8 cellular contexts compared by ENCODE assay signal in the genomic region with DNA sequence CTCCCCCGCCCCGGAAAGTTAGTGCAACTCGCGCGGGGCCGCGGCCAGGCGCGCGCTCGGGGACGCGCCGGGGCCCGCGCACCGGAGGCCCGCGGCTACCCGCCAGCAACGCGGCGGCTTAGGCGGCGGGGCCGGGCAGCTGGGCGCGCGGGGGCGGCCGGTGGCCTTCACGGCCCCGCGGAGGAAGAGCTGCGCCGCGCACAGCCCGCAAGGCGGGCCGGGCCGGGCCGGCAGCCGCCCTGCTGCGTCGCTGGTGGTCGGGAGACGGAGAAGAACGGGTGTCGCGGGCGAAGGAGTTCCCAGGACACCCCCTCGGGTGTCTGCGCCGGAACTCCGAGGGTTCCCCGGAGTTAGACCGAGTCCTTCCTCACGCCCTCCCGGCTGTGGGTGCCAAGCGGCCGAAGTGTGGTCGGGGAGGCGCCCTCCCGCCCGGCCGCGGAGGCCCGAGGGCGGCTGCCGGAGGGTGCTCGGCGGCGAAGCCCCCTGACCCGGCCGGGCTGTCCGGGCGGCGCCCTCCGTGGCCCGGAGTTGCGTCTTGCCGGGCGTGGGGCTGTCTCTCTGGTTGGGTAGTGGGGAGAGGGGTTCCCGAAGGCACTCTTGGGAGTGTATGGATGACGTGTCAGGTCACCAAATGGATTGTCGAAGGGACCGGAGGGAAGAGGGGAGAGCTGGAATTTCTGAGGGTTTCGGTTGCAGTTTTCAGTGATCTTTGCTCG. TPM values are rescaled to one million over a fixed set of nuclear protein-coding genes. Genes with fewer than 3 reads are reported as not detected.
DNase-seq lines count a peak whose midpoint lies in the region; ATAC-seq lines count a peak whose summit lies in the region.

No MANE protein-coding gene starts in this region.

- peak overlapping the region; percentile 79 for H3K4me3 ChIP-seq in mesodermal cell (ENCODE audit: extremely low read depth, insufficient read depth, low read length, poor library complexity, severe bottlenecking)

- peak overlapping the region; percentile 87 for H3K27ac Mint-ChIP-seq in activated CD4-positive, alpha-beta memory T cell treated with anti-CD3 and anti-CD28 coated beads for 36 hours

- no peaks in the 10 kb centered on the region for H3K27me3 Mint-ChIP-seq in activated CD4-positive, alpha-beta memory T cell treated with anti-CD3 and anti-CD28 coated beads for 36 hours

- 0% methylated on average over 56 to 58 of the region's 89 CpGs for WGBS in mesodermal cell (ENCODE audit: insufficient coverage in 2 of 2), 2 experiments

- H3K36me3 ChIP-seq in mesodermal cell (ENCODE audit: control insufficient read depth, insufficient read depth, low read length) = no peaks in the 10 kb centered on the region

- peak overlapping the region; percentile 92 for H3K4me3 Mint-ChIP-seq in activated CD4-positive, alpha-beta memory T cell treated with anti-CD3 and anti-CD28 coated beads for 36 hours

- H3K9me3 Mint-ChIP-seq in activated CD4-positive, alpha-beta memory T cell treated with anti-CD3 and anti-CD28 coated beads for 36 hours = no peaks in the 10 kb centered on the region

- no peaks in the 10 kb centered on the region for H3K9me3 ChIP-seq in mesodermal cell (ENCODE audit: control insufficient read depth, low read length)

- H3K4me1 Mint-ChIP-seq in activated CD4-positive, alpha-beta memory T cell treated with anti-CD3 and anti-CD28 coated beads for 36 hours (ENCODE audit: low read depth) = peaks cover 24% of the 10 kb centered on the region

- ATAC-seq in GM18520 (IDR thresholded peaks at IDR 0.05; ENCODE audit: unreplicated experiment) = peak; percentile 21
- peak; percentile 41 for ATAC-seq in HG03039 (IDR thresholded peaks at IDR 0.05; ENCODE audit: unreplicated experiment)
- ATAC-seq in stimulated activated naive CD8-positive, alpha-beta T cell treated with anti-CD3 and anti-CD28 coated beads, Interleukin-15, Interleukin-2, amounts not matched to agents 100 U/mL and 50 U/mL, for 24 hours = peak; percentile 65

- intact Hi-C loops in activated CD4-positive, alpha-beta memory T cell treated with anti-CD3 and anti-CD28 coated beads for 36 hours (cut with micrococcal nuclease) = loop anchor here (1.0 to 5.0 kb wide), 2 partner anchors 24 to 1228 kb away; a partner anchor contains a TSS

- POLR2A ChIA-PET in activated CD4-positive, alpha-beta memory T cell treated with anti-CD3 and anti-CD28 coated beads for 36 hours (lab: Charles Lee) = interaction anchor here (0.9 to 1.0 kb wide), 2 partner anchors 54 to 157 kb away, joined by 3 to 6 read pairs; no protein-coding TSS in a partner anchor

- CTCF ChIA-PET in activated CD4-positive, alpha-beta memory T cell treated with anti-CD3 and anti-CD28 coated beads for 36 hours (lab: Charles Lee) = interaction anchor here (0.9 to 2.2 kb wide), 7 partner anchors 25 to 172 kb away, joined by 3 to 9 read pairs (median 4); no protein-coding TSS in a partner anchor

- H3K27ac ChIP-seq in mesodermal cell (ENCODE audit: low read depth, low read length, severe bottlenecking) = peak overlapping the region; percentile 98

- peak; percentile 69 for DNase-seq in Ammon's horn (ENCODE audit: low spot score)
- peak; percentile 32 for DNase-seq in NCI-H2196 treated with DMSO at 0.1 percent for 48 hours (lab: John Stamatoyannopoulos, UW; ENCODE audit: unreplicated experiment)
- DNase-seq in activated CD4-positive, alpha-beta memory T cell treated with anti-CD3 and anti-CD28 coated beads for 36 hours = peak; percentile 31
- DNase-seq in epidermal melanocyte (ENCODE audit: insufficient read length, low spot score) = peak; percentile 45
- peak; percentile 33 for DNase-seq in stimulated activated naive CD8-positive, alpha-beta T cell treated with anti-CD3 and anti-CD28 coated beads, Interleukin-15, Interleukin-2, amounts not matched to agents 100 U/mL and 50 U/mL, for 24 hours

- peaks cover 15% of the 10 kb centered on the region for H3K4me1 ChIP-seq in mesodermal cell (ENCODE audit: control insufficient read depth, insufficient read depth, low read length, poor library complexity, severe bottlenecking)

- no peaks in the 10 kb centered on the region for H3K36me3 Mint-ChIP-seq in activated CD4-positive, alpha-beta memory T cell treated with anti-CD3 and anti-CD28 coated beads for 36 hours

RNA-seq across cellular contexts. Expression of a gene that starts 0.6 kb away (rescaled TPM):
- total RNA-seq in activated CD4-positive, alpha-beta memory T cell treated with anti-CD3 and anti-CD28 coated beads for 36 hours = 1 to 10 TPM; 5.7 to 6.2 TPM
- 16.9 TPM for polyA plus RNA-seq in mesodermal cell (2013, experiment 1 of 2)
- 20.8 TPM for polyA plus RNA-seq in mesodermal cell (2013, experiment 2 of 2)

Comparison
In these comparisons a context has a peak if more than half of its experiments do, and no peak if none do; other contexts are left out.
1. Peak in every context shown above with its lines: DNase-seq, ATAC-seq, H3K4me3 ChIP-seq and H3K27ac ChIP-seq.